26 cellular contexts compared by ENCODE assay signal in genomic region chr1:59657873-59658465, GRCh38.
"Had no signal": no experiment of that assay in that cellular context is flagged by ENCODE, and none has a peak within 500 bp of the region (broad histone marks: within the 10 kb centered on the region; RNA-seq: fewer than 3 reads in every experiment).

No MANE protein-coding gene starts in this region.

- H3K79me2 ChIP-seq: parathyroid adenoma had no signal

- H3K9ac ChIP-seq: neural progenitor cell, parathyroid adenoma had no signal

- H3K4me2 ChIP-seq: neural progenitor cell had no signal

- H3K27ac ChIP-seq: neural progenitor cell, ovary, parathyroid adenoma, psoas muscle, right lobe of liver, sigmoid colon, stomach, thoracic aorta, thyroid gland, tibial nerve, upper lobe of left lung, vagina had no signal

- ATAC-seq: natural killer cell; psoas muscle; right cardiac atrium; stimulated activated effector memory CD8-positive, alpha-beta T cell treated with anti-CD3 and anti-CD28 coated beads, Interleukin-12 subunit alpha, Interleukin-12 subunit beta, amount 100 ng/mL, for 72 hours; stimulated activated naive B cell treated with anti-CD40 and anti-IgM and Interleukin-4, amounts not matched to agents 10 μg/mL and 1 μg/mL and 100 μg/mL, for 72 hours had no signal

- DNase-seq: natural killer cell; occipital lobe; ovary; posterior cingulate gyrus; psoas muscle; right cardiac atrium; right lobe of liver; sigmoid colon; small intestine; stimulated activated CD4-positive, alpha-beta T cell treated with anti-CD3 and anti-CD28 coated beads, Interleukin-15, amount 100 ng/mL, for 24 hours; stimulated activated CD4-positive, alpha-beta T cell treated with anti-CD3 and anti-CD28 coated beads, Interleukin-2, amount 100 ng/mL, for 24 hours; stimulated activated CD4-positive, alpha-beta T cell treated with anti-CD3 and anti-CD28 coated beads, Interleukin-2, amount 100 ng/mL, for 48 hours; stimulated activated CD4-positive, alpha-beta T cell treated with anti-CD3 and anti-CD28 coated beads, Interleukin-4, amount 100 ng/mL, for 24 hours; stimulated activated naive B cell treated with anti-CD40 and anti-IgM and Interleukin-4, amounts not matched to agents 10 μg/mL and 1 μg/mL and 100 μg/mL, for 72 hours; stimulated activated naive CD4-positive, alpha-beta T cell treated with Interleukin-2 at 50 U/mL for 16 hours; stomach; thyroid gland; trophoblast cell; upper lobe of left lung had no signal

- H2AFZ ChIP-seq: neural progenitor cell, parathyroid adenoma had no signal

- H3K4me1 ChIP-seq: parathyroid adenoma, psoas muscle, right lobe of liver, sigmoid colon, stomach, thyroid gland, tibial nerve, upper lobe of left lung, vagina had no signal

- H3K36me3 ChIP-seq: neural progenitor cell, ovary, sigmoid colon, stomach, thoracic aorta, thyroid gland, tibial nerve, upper lobe of left lung, vagina had no signal

- H3K27me3 ChIP-seq: neural progenitor cell, ovary, right lobe of liver, sigmoid colon, stomach, thyroid gland, tibial nerve, upper lobe of left lung, vagina had no signal

- H3K9me3 ChIP-seq: ovary, psoas muscle, right lobe of liver, sigmoid colon, stomach, thoracic aorta, thyroid gland, tibial nerve, upper lobe of left lung, vagina had no signal

- FAIRE-seq: small intestine, urothelium cell line had no signal

- H3K4me3 ChIP-seq: neural progenitor cell, ovary, psoas muscle, right lobe of liver, sigmoid colon, stomach, thoracic aorta, thyroid gland, tibial nerve, upper lobe of left lung, vagina had no signal
